Comparison of ENCODE assay signal across 22 cellular contexts in the genomic region with DNA sequence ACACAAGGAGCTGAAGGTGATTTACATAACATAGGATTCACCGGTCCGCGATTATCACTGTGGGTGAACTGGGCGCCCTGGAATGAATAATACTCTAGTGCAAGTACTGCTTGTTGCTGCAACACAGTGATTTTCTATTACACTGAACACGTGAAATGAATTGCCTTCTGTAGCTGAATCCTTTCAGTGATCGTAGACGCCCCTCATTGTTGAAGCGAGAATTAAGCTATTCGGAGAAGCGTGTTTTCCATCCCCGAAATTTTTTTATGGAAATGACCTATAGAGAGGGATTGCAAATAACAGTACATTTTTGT. TPM values are rescaled to one million over a fixed set of nuclear protein-coding genes. Genes with fewer than 3 reads are reported as not detected.
DNase-seq lines count a peak whose midpoint lies in the region; ATAC-seq and TF ChIP-seq lines count a peak whose summit lies in the region.
"Had no signal": no experiment of that assay in that cellular context is flagged by ENCODE, and none has a peak within 500 bp of the region (broad histone marks: within the 10 kb centered on the region; RNA-seq: fewer than 3 reads in every experiment).

No MANE protein-coding gene starts in this region.

- H3K36me3 Mint-ChIP-seq in H9 (ENCODE audit: insufficient read depth in 1 of 3, low read depth in 3 of 3), result peaks cover 0 to 3% (median 0%) of the 10 kb centered on the region in 3 experiments; a peak in 2 of 7 replicates
- H3K36me3 Mint-ChIP-seq in WTC11, result no peaks in the 10 kb centered on the region
- H3K36me3 Mint-ChIP-seq: activated naive CD4-positive, alpha-beta T cell treated with anti-CD3 and anti-CD28 coated beads, Interleukin-2, amount 10 ng/mL, durations not matched to agents 7 days and 5 days had no signal

- H2BK12ac ChIP-seq in H9 (ENCODE audit: insufficient read length, low read depth, low read length), result no peak overlapping the region

- peak; percentile 52 for ATAC-seq in WTC11
- ATAC-seq in GM21423 (IDR thresholded peaks at IDR 0.05; ENCODE audit: unreplicated experiment), result no peak
- no peak for ATAC-seq in GM18858 (IDR thresholded peaks at IDR 0.05; ENCODE audit: unreplicated experiment)
- no peak for ATAC-seq in GM18502 (IDR thresholded peaks at IDR 0.05; ENCODE audit: poor library complexity, unreplicated experiment)
- ATAC-seq: mucosa of descending colon had no signal

- H2BK20ac ChIP-seq in H9 (ENCODE audit: low read depth, low read length, poor library complexity, severe bottlenecking), result no peak overlapping the region

- H4K5ac ChIP-seq in H9 (ENCODE audit: insufficient read length, low read depth, low read length), result no peak overlapping the region

- WGBS in H9 (ENCODE audit: extremely low coverage, insufficient read length, low lambda C conversion rate), result no CpG with 5 or more reads among the region's 11 CpGs

- H3K27me3 Mint-ChIP-seq in H9 (ENCODE audit: low read depth), result peaks cover 68% of the 10 kb centered on the region
- peaks cover 58% of the 10 kb centered on the region for H3K27me3 Mint-ChIP-seq in WTC11 (ENCODE audit: low read depth)

- H2BK5ac ChIP-seq in H9 (ENCODE audit: insufficient read length, low read length), result no peak overlapping the region

- H3K27ac Mint-ChIP-seq in H9 (no peak overlapping the region), WTC11 (no peak overlapping the region)
- H3K27ac Mint-ChIP-seq: activated B cell treated with CpG ODN at 0.5 μM for 24 hours; activated CD4-positive, alpha-beta memory T cell treated with anti-CD3 and anti-CD28 coated beads, Interleukin-2, amount 10 ng/mL, durations not matched to agents 7 days and 5 days; activated naive CD4-positive, alpha-beta T cell treated with anti-CD3 and anti-CD28 coated beads, Interleukin-2, amount 10 ng/mL, durations not matched to agents 7 days and 5 days had no signal

- H2AK5ac ChIP-seq in H9 (ENCODE audit: insufficient read length, low read length), result no peak overlapping the region

- H3K4me1 ChIP-seq in H9 (ENCODE audit: insufficient read depth, low read length), result no peaks in the 10 kb centered on the region; the same call in 1 of the 2 replicates
- H3K4me1 ChIP-seq in iPS-15b (ENCODE audit: control insufficient read depth, insufficient read depth, low read length), result peaks cover 19% of the 10 kb centered on the region
- H3K4me1 ChIP-seq in skeletal muscle satellite cell (ENCODE audit: control insufficient read depth, insufficient read depth, low read length), result peaks cover 21% of the 10 kb centered on the region

- H2BK15ac ChIP-seq in H9 (ENCODE audit: low read depth, low read length), result no peak overlapping the region

- H2AFZ ChIP-seq in H9 (ENCODE audit: low read length), result no peak overlapping the region

- H3K79me1 ChIP-seq in H9 (ENCODE audit: insufficient read depth, low read depth, low read length, poor library complexity, severe bottlenecking), result no peaks in the 10 kb centered on the region

- peaks cover 42% of the 10 kb centered on the region for H3K27me3 ChIP-seq in H9 (ENCODE audit: insufficient read depth, low read length)
- peaks cover 58% of the 10 kb centered on the region for H3K27me3 ChIP-seq in iPS-15b (ENCODE audit: control insufficient read depth, insufficient read depth, low read length)
- H3K27me3 ChIP-seq in skeletal muscle satellite cell (ENCODE audit: control insufficient read depth, insufficient read depth, low read length), result no peaks in the 10 kb centered on the region
- H3K27me3 ChIP-seq: right atrium auricular region had no signal

- H4K8ac ChIP-seq in H9 (replicated peaks; ENCODE audit: insufficient read length, low read depth, low read length), result no peak overlapping the region

- H3K4me1 Mint-ChIP-seq in H9, result peaks cover 42 to 50% of the 10 kb centered on the region in 2 experiments
- H3K4me1 Mint-ChIP-seq in WTC11, result peaks cover 51% of the 10 kb centered on the region

- H3K4ac ChIP-seq in H9 (ENCODE audit: low read depth, low read length), result no peak overlapping the region

- H3K23ac ChIP-seq in H9 (ENCODE audit: insufficient read length, low read depth, low read length), result no peak overlapping the region

- H3K23me2 ChIP-seq in H9 (ENCODE audit: insufficient read length, low read depth, low read length, poor library complexity, severe bottlenecking), result peaks cover 31% of the 10 kb centered on the region

- H4K91ac ChIP-seq in H9 (ENCODE audit: insufficient read length, low read depth, low read length), result no peak overlapping the region

- H3K27ac ChIP-seq in H9 (ENCODE audit: insufficient read length, low read depth, low read length), result no peak overlapping the region
- H3K27ac ChIP-seq: heart right ventricle, neutrophil, right atrium auricular region, thoracic aorta had no signal

- peak overlapping the region; percentile 62 to 80; a peak in 4 of 5 replicates for H3K4me3 Mint-ChIP-seq in H9
- H3K4me3 Mint-ChIP-seq in WTC11, result peak overlapping the region; percentile 73
- H3K4me3 Mint-ChIP-seq: activated B cell treated with CpG ODN at 0.5 μM for 24 hours; activated CD4-positive, alpha-beta memory T cell treated with anti-CD3 and anti-CD28 coated beads, Interleukin-2, amount 10 ng/mL, durations not matched to agents 7 days and 5 days; activated naive CD4-positive, alpha-beta T cell treated with anti-CD3 and anti-CD28 coated beads, Interleukin-2, amount 10 ng/mL, durations not matched to agents 7 days and 5 days had no signal

- no peak overlapping the region for H3K14ac ChIP-seq in H9 (ENCODE audit: insufficient read depth, low read length)

- POLR2A ChIA-PET in WTC11 (lab: Charles Lee), result no interaction called here

- TF ChIP-seq CTCF in H9 (conservative IDR thresholded peaks at IDR 0.05) (no peak), WTC11 (IDR thresholded peaks at IDR 0.05) (no peak)

- H3T11ph ChIP-seq in H9 (ENCODE audit: low read length), result no peak overlapping the region

- H3K36me3 ChIP-seq in iPS-15b (ENCODE audit: control insufficient read depth, insufficient read depth, low read length), result no peaks in the 10 kb centered on the region
- no peaks in the 10 kb centered on the region for H3K36me3 ChIP-seq in skeletal muscle satellite cell (ENCODE audit: insufficient read depth, low read length)
- H3K36me3 ChIP-seq: heart right ventricle, neutrophil, right atrium auricular region, thoracic aorta had no signal

- peak overlapping the region; percentile 55 for H3K4me3 ChIP-seq in iPS-15b (ENCODE audit: low read depth, low read length)
- H3K4me3 ChIP-seq in skeletal muscle satellite cell (ENCODE audit: low read length), result peak overlapping the region; percentile 88
- H3K4me3 ChIP-seq: heart right ventricle, mucosa of descending colon, right atrium auricular region, thoracic aorta had no signal

- H3K18ac ChIP-seq in H9 (ENCODE audit: insufficient read length, low read depth, low read length), result no peak overlapping the region

- H3K9me3 ChIP-seq in H9 (ENCODE audit: control insufficient read depth, low read depth, low read length) (no peaks in the 10 kb centered on the region), iPS-15b (ENCODE audit: control insufficient read depth, insufficient read depth, low read length) (no peaks in the 10 kb centered on the region), skeletal muscle satellite cell (replicated peaks; ENCODE audit: low read length) (no peaks in the 10 kb centered on the region)
- H3K9me3 ChIP-seq: mucosa of descending colon, neutrophil, right atrium auricular region, thoracic aorta had no signal

- no peak overlapping the region for H2BK120ac ChIP-seq in H9 (ENCODE audit: low read depth, low read length, poor library complexity, severe bottlenecking)

- no peak overlapping the region for H3K56ac ChIP-seq in H9 (ENCODE audit: insufficient read length, low read depth, low read length)

- H4K20me1 ChIP-seq in H9 (ENCODE audit: control insufficient read depth, insufficient read depth, insufficient read length), result no peaks in the 10 kb centered on the region

- CTCF ChIA-PET in WTC11 (lab: Charles Lee), result no interaction called here

- H3K9ac ChIP-seq in H9 (ENCODE audit: extremely low read depth, insufficient read length, low read length) (no peak overlapping the region), iPS-15b (ENCODE audit: low read depth, low read length) (no peak overlapping the region), skeletal muscle satellite cell (ENCODE audit: low read depth, low read length) (peak overlapping the region; percentile 94)

- H3K9me3 Mint-ChIP-seq in H9 (no peaks in the 10 kb centered on the region; a peak in 1 of 5 replicates), WTC11 (no peaks in the 10 kb centered on the region)
- H3K9me3 Mint-ChIP-seq: activated CD4-positive, alpha-beta memory T cell treated with anti-CD3 and anti-CD28 coated beads, Interleukin-2, amount 10 ng/mL, durations not matched to agents 7 days and 5 days; activated naive CD4-positive, alpha-beta T cell treated with anti-CD3 and anti-CD28 coated beads, Interleukin-2, amount 10 ng/mL, durations not matched to agents 7 days and 5 days; stimulated activated naive B cell treated with anti-CD40 and anti-IgM and Interleukin-4, amounts not matched to agents 10 μg/mL and 1 μg/mL and 100 μg/mL, for 72 hours had no signal

- H3K4me2 ChIP-seq in H9 (ENCODE audit: insufficient read depth, insufficient read length, low read length), result peak overlapping the region; percentile 73
- peak overlapping the region; percentile 93 for H3K4me2 ChIP-seq in skeletal muscle satellite cell (ENCODE audit: low read length)

- peak; percentile 45 for DNase-seq in H9
- DNase-seq in WTC11 (ENCODE audit: low spot score), result no peak
- DNase-seq: activated B cell treated with CpG ODN at 0.5 μM for 24 hours; activated CD4-positive, alpha-beta memory T cell treated with anti-CD3 and anti-CD28 coated beads, Interleukin-2, amount 10 ng/mL, durations not matched to agents 7 days and 5 days; activated naive CD4-positive, alpha-beta T cell treated with anti-CD3 and anti-CD28 coated beads, Interleukin-2, amount 10 ng/mL, durations not matched to agents 7 days and 5 days; effector memory CD4-positive, alpha-beta T cell; heart right ventricle; mucosa of descending colon; NCI-H1417; NCI-H526 treated with DMSO at 0.1 percent for 48 hours; OCI-M1; SHP77; stimulated activated naive B cell treated with anti-CD40 and anti-IgM and Interleukin-4, amounts not matched to agents 10 μg/mL and 1 μg/mL and 100 μg/mL, for 72 hours had no signal

- H3K79me2 ChIP-seq in H9 (ENCODE audit: insufficient read depth, low read length), result no peaks in the 10 kb centered on the region

RNA-seq across cellular contexts. Expression of gene MAB21L1, which starts 2.7 kb away (rescaled TPM):
- not detected in 2 replicates for total RNA-seq in H9 (2021)
- 0.07 to 0.30 TPM (median 0.15 TPM) in 3 replicates for total RNA-seq in WTC11 (2021)
- total RNA-seq in skeletal muscle satellite cell (2012; rRNA removed), result 1.3 and 2.0 TPM in 2 replicates
- total RNA-seq: activated B cell treated with CpG ODN at 0.5 μM for 24 hours; activated CD4-positive, alpha-beta memory T cell treated with anti-CD3 and anti-CD28 coated beads, Interleukin-2, amount 10 ng/mL, durations not matched to agents 7 days and 5 days; T-helper 2 cell treated with Interferon-gamma antibody and Interleukin-4, amounts not matched to agents 100 ng/mL and 5 ng/mL, for 36 hours had no signal
